ENCODE assay signal across 29 cellular contexts in genomic region chr6:91970700-91971099, GRCh38.
"Had no signal": no experiment of that assay in that cellular context is flagged by ENCODE, and none has a peak within 500 bp of the region (broad histone marks: within the 10 kb centered on the region; RNA-seq: fewer than 3 reads in every experiment).

No MANE protein-coding gene starts in this region.

- H3K4me1 Mint-ChIP-seq: activated CD8-positive, alpha-beta memory T cell treated with anti-CD3 and anti-CD28 coated beads, Interleukin-2, amount 10 ng/mL, durations not matched to agents 7 days and 5 days; central memory CD8-positive, alpha-beta T cell; WTC11 had no signal

- H3K36me3 Mint-ChIP-seq: activated CD4-positive, alpha-beta memory T cell treated with anti-CD3 and anti-CD28 coated beads for 36 hours; activated CD8-positive, alpha-beta memory T cell treated with anti-CD3 and anti-CD28 coated beads, Interleukin-2, amount 10 ng/mL, durations not matched to agents 7 days and 5 days; activated naive CD8-positive, alpha-beta T cell had no signal

- H3K27ac ChIP-seq: brain microvascular endothelial cell, esophagus muscularis mucosa, gastroesophageal sphincter, heart right ventricle, hepatocyte, VCaP had no signal

- H3K4me3 ChIP-seq: esophagus muscularis mucosa, gastroesophageal sphincter, heart right ventricle, hepatocyte had no signal

- H3K27me3 Mint-ChIP-seq: activated CD4-positive, alpha-beta memory T cell treated with anti-CD3 and anti-CD28 coated beads for 36 hours; activated CD8-positive, alpha-beta memory T cell treated with anti-CD3 and anti-CD28 coated beads, Interleukin-2, amount 10 ng/mL, durations not matched to agents 7 days and 5 days; activated naive CD8-positive, alpha-beta T cell; central memory CD8-positive, alpha-beta T cell; effector memory CD8-positive, alpha-beta T cell had no signal

- ATAC-seq: activated CD8-positive, alpha-beta memory T cell treated with anti-CD3 and anti-CD28 coated beads, Interleukin-2, amount 10 ng/mL, durations not matched to agents 7 days and 5 days; activated CD8-positive, alpha-beta T cell treated with anti-CD3 and anti-CD28 coated beads, Interleukin-2, amount 10 ng/mL, durations not matched to agents 7 days and 5 days; effector memory CD8-positive, alpha-beta T cell; gastroesophageal sphincter; heart right ventricle; WTC11 had no signal

- H3K4me3 Mint-ChIP-seq: activated CD4-positive, alpha-beta memory T cell treated with anti-CD3 and anti-CD28 coated beads for 36 hours; activated CD8-positive, alpha-beta memory T cell treated with anti-CD3 and anti-CD28 coated beads, Interleukin-2, amount 10 ng/mL, durations not matched to agents 7 days and 5 days; activated CD8-positive, alpha-beta T cell treated with anti-CD3 and anti-CD28 coated beads, Interleukin-2, amount 10 ng/mL, durations not matched to agents 7 days and 5 days; activated naive CD8-positive, alpha-beta T cell; activated T-helper 1 cell treated with anti-CD3 and anti-CD28 coated beads, Interleukin-12 subunit alpha, Interleukin-12 subunit beta, Interleukin-2, Interleukin-4 antibody, amounts not matched to agents 30 ng/mL and 10 ng/mL and 1 ng/mL, durations not matched to agents 14 hours and 24 hours and 36 hours; central memory CD8-positive, alpha-beta T cell; effector memory CD8-positive, alpha-beta T cell; WTC11 had no signal

- H3K4me1 ChIP-seq: esophagus muscularis mucosa, gastroesophageal sphincter, heart right ventricle had no signal

- DNase-seq: activated CD4-positive, alpha-beta memory T cell treated with anti-CD3 and anti-CD28 coated beads for 36 hours; activated CD4-positive, alpha-beta T cell treated with anti-CD3 and anti-CD28 coated beads for 48 hours; activated CD8-positive, alpha-beta memory T cell treated with anti-CD3 and anti-CD28 coated beads, Interleukin-2, amount 10 ng/mL, durations not matched to agents 7 days and 5 days; activated CD8-positive, alpha-beta memory T cell treated with anti-CD3 and anti-CD28 coated beads, Interleukin-2, amount 50 U/mL, for 4 hours; activated CD8-positive, alpha-beta T cell treated with anti-CD3 and anti-CD28 coated beads, Interleukin-2, amount 10 ng/mL, durations not matched to agents 7 days and 5 days; activated effector memory CD4-positive, alpha-beta T cell treated with anti-CD3 and anti-CD28 coated beads, Interleukin-2, amount 50 U/mL, for 16 hours; activated naive CD4-positive, alpha-beta T cell treated with anti-CD3 and anti-CD28 coated beads, Interleukin-2, amount 50 U/mL, for 16 hours; activated T-cell treated with anti-CD3 and anti-CD28 coated beads, Interleukin-2, amount 50 U/mL, for 1 hour; activated T-cell treated with anti-CD3 and anti-CD28 coated beads, Interleukin-2, amount 50 U/mL, for 48 hours; amniotic stem cell; anterior cingulate cortex; brain microvascular endothelial cell; cortex of kidney; dermis blood vessel endothelial cell; effector CD4-positive, alpha-beta T cell; effector memory CD8-positive, alpha-beta T cell; erythroblast; foreskin melanocyte; heart right ventricle; T-helper 2 cell had no signal

- H3K27ac Mint-ChIP-seq: activated CD4-positive, alpha-beta memory T cell treated with anti-CD3 and anti-CD28 coated beads for 36 hours; activated CD8-positive, alpha-beta memory T cell treated with anti-CD3 and anti-CD28 coated beads, Interleukin-2, amount 10 ng/mL, durations not matched to agents 7 days and 5 days; activated CD8-positive, alpha-beta T cell treated with anti-CD3 and anti-CD28 coated beads, Interleukin-2, amount 10 ng/mL, durations not matched to agents 7 days and 5 days; activated naive CD8-positive, alpha-beta T cell; activated T-helper 1 cell treated with anti-CD3 and anti-CD28 coated beads, Interleukin-12 subunit alpha, Interleukin-12 subunit beta, Interleukin-2, Interleukin-4 antibody, amounts not matched to agents 30 ng/mL and 10 ng/mL and 1 ng/mL, durations not matched to agents 14 hours and 24 hours and 36 hours; activated T-helper 2 cell treated with anti-CD3 and anti-CD28 coated beads, Interferon-gamma antibody, Interleukin-2, Interleukin-4, amounts not matched to agents 10 μg/mL and 5 μg/mL and 100 μg/mL, durations not matched to agents 14 hours and 24 hours and 36 hours; effector memory CD8-positive, alpha-beta T cell; WTC11 had no signal

- H3K36me3 ChIP-seq: brain microvascular endothelial cell, esophagus muscularis mucosa, gastroesophageal sphincter, heart right ventricle had no signal
